8 cellular contexts compared by ENCODE assay signal in genomic region chr6:31058128-31058894, GRCh38. TPM values are rescaled to one million over a fixed set of nuclear protein-coding genes. Genes with fewer than 3 reads are reported as not detected.
DNase-seq lines count a peak whose midpoint lies in the region; ATAC-seq, FAIRE-seq and TF ChIP-seq lines count a peak whose summit lies in the region.

No MANE protein-coding gene starts in this region.

- intact Hi-C loops in activated naive CD4-positive, alpha-beta T cell treated with anti-CD3 and anti-CD28 coated beads for 36 hours (cut with micrococcal nuclease) = no loop called here

- H3K4me3 Mint-ChIP-seq in activated naive CD4-positive, alpha-beta T cell treated with anti-CD3 and anti-CD28 coated beads for 36 hours = no peak overlapping the region

- ATAC-seq in GM21390 (IDR thresholded peaks at IDR 0.05; ENCODE audit: unreplicated experiment) = no peak

- H3K4me1 Mint-ChIP-seq in activated naive CD4-positive, alpha-beta T cell treated with anti-CD3 and anti-CD28 coated beads for 36 hours (ENCODE audit: low read depth) = no peaks in the 10 kb centered on the region

- no peaks in the 10 kb centered on the region for H3K9me3 Mint-ChIP-seq in activated naive CD4-positive, alpha-beta T cell treated with anti-CD3 and anti-CD28 coated beads for 36 hours

- no peaks in the 10 kb centered on the region for H3K36me3 Mint-ChIP-seq in activated naive CD4-positive, alpha-beta T cell treated with anti-CD3 and anti-CD28 coated beads for 36 hours (ENCODE audit: low read depth)

- CTCF ChIA-PET in activated naive CD4-positive, alpha-beta T cell treated with anti-CD3 and anti-CD28 coated beads for 36 hours (lab: Charles Lee) = no interaction called here

- no peak for TF ChIP-seq POLR2A in GM12892 (IDR thresholded peaks at IDR 0.05; ENCODE audit: low read depth, low read length)

- FAIRE-seq in GM12892 (lab: Jason Lieb, UNC) (peak; percentile 54), RCC 7860 (lab: Jason Lieb, UNC) (peak; percentile 92)

- DNase-seq in AG08396 (ENCODE audit: low spot score) (peak; percentile 84), GM12892 (ENCODE audit: insufficient read length) (no peak), RCC 7860 (ENCODE audit: low spot score) (peak; percentile 90), fibroblast of gingiva (ENCODE audit: low read depth) (peak; percentile 68), retina (peak; percentile 51)
- DNase-seq in activated naive CD4-positive, alpha-beta T cell treated with anti-CD3 and anti-CD28 coated beads for 36 hours = no peak
- no peak for DNase-seq in stimulated activated CD4-positive, alpha-beta T cell treated with anti-CD3 and anti-CD28 coated beads, Interleukin-15, amount 100 ng/mL, for 24 hours

- H3K27me3 Mint-ChIP-seq in activated naive CD4-positive, alpha-beta T cell treated with anti-CD3 and anti-CD28 coated beads for 36 hours (ENCODE audit: low read depth) = peaks cover 6% of the 10 kb centered on the region

- no peak overlapping the region for H3K27ac Mint-ChIP-seq in activated naive CD4-positive, alpha-beta T cell treated with anti-CD3 and anti-CD28 coated beads for 36 hours

RNA-seq across cellular contexts. Expression of gene MUC22, which starts 48.0 kb away (rescaled TPM):
- not detected for polyA plus RNA-seq in GM12892 (2012; ENCODE audit: missing spikeins)
- total RNA-seq in activated naive CD4-positive, alpha-beta T cell treated with anti-CD3 and anti-CD28 coated beads for 36 hours = not detected

RNA-seq across cellular contexts. Expression of gene C6orf15, which starts 54.1 kb away (rescaled TPM):
- not detected for polyA plus RNA-seq in GM12892 (2012; ENCODE audit: missing spikeins)
- total RNA-seq in activated naive CD4-positive, alpha-beta T cell treated with anti-CD3 and anti-CD28 coated beads for 36 hours = not detected

RNA-seq across cellular contexts. Expression of gene PSORS1C1, which starts 56.3 kb away (rescaled TPM):
- 1.1 TPM for polyA plus RNA-seq in GM12892 (2012; ENCODE audit: missing spikeins)
- under 1 TPM; 0.29 to 0.40 TPM for total RNA-seq in activated naive CD4-positive, alpha-beta T cell treated with anti-CD3 and anti-CD28 coated beads for 36 hours

Comparison
In these comparisons a context has a peak if more than half of its experiments do, and no peak if none do; other contexts are left out.
1. DNase-seq: peak in AG08396 (single experiment), RCC 7860 (single experiment), fibroblast of gingiva (single experiment) and retina (single experiment); none in GM12892 (single experiment), activated naive CD4-positive, alpha-beta T cell treated with anti-CD3 and anti-CD28 coated beads for 36 hours (single experiment) and stimulated activated CD4-positive, alpha-beta T cell treated with anti-CD3 and anti-CD28 coated beads, Interleukin-15, amount 100 ng/mL, for 24 hours (single experiment).